9 cellular contexts compared by ENCODE assay signal in the genomic region with DNA sequence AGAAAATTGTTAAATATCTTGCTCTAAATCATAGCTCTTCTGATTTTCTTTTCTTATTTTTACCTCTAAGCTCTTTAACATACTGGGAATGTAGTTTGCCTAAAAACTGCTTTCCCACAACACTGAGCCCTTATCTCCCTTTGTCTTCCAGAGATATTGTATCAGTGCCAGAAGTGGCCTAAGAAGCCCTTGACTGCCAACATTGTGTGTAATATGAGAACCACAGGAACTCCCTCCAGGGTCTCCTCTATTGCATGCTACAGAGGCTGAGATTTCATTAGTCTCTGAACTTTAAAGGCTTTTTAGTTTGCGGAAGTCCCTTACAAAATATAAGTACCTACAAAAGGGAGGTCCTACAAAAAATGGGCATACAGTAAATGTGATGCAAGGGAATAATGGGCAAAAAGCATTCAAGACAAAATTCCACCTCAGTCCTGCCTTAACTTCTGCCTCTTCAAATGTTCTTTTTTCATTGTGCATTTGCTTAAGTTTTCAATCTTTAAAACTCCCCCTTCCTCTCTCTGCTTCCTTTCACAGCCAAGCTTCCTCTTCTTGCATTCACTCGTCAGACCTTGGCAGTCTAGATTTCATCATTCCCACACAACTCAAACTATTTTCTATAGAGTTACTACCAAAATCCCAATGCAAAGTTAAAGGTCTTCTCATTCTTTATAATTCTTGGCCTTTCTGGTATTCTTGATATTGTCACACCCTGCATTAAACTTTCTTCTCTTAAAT.
DNase-seq lines count a peak whose midpoint lies in the region; ATAC-seq, FAIRE-seq and TF ChIP-seq lines count a peak whose summit lies in the region.
"Had no signal": no experiment of that assay in that cellular context is flagged by ENCODE, and none has a peak within 500 bp of the region (broad histone marks: within the 10 kb centered on the region; RNA-seq: fewer than 3 reads in every experiment).

No MANE protein-coding gene starts in this region.

- DNase-seq in H54 (ENCODE audit: insufficient read length, low spot score) (no peak), NCI-H510A (lab: John Stamatoyannopoulos, UW) (peak; percentile 3), endothelial cell of umbilical vein (ENCODE audit: low read depth, low spot score) (peak; percentile 96), retinal pigment epithelial cell (ENCODE audit: low read depth) (peak; percentile 83)
- DNase-seq in activated T-cell treated with anti-CD3 and anti-CD28 coated beads, Interleukin-2, amount 50 U/mL, for 1 hour: no peak
- DNase-seq: naive B cell had no signal

- H4K20me1 ChIP-seq in endothelial cell of umbilical vein (replicated peaks; ENCODE audit: control insufficient read depth, extremely low read depth, insufficient read depth, low read length): no peaks in the 10 kb centered on the region

- TF ChIP-seq POLR2A in H54 (IDR thresholded peaks at IDR 0.05; ENCODE audit: low read depth, low read length) (no peak), endothelial cell of umbilical vein (IDR thresholded peaks at IDR 0.05; ENCODE audit: low read depth, low read length) (peak; percentile 46)

- BruUV-seq in endothelial cell of umbilical vein (replicated peaks; lab: Mats Ljungman, UMichigan): TSS peak; percentile 1

- H3K36me3 ChIP-seq in endothelial cell of umbilical vein (ENCODE audit: control insufficient read depth in 2 of 2, extremely low read depth in 1 of 2, insufficient read depth in 2 of 2, low read length in 2 of 2): peaks cover 0 to 4% of the 10 kb centered on the region in 2 experiments

- TF ChIP-seq CTCF in endothelial cell of umbilical vein (IDR thresholded peaks at IDR 0.05; ENCODE audit: extremely low read depth in 1 of 2, insufficient read depth in 1 of 2, low read depth in 1 of 2, low read length in 2 of 2): no peak
- no peak for TF ChIP-seq CTCF in retinal pigment epithelial cell (conservative IDR thresholded peaks at IDR 0.05; ENCODE audit: low read depth, low read length)

- H3K27ac ChIP-seq in endothelial cell of umbilical vein (ENCODE audit: insufficient read depth, low read depth, low read length): peak overlapping the region; percentile 85

- no peak overlapping the region for H2AFZ ChIP-seq in endothelial cell of umbilical vein (ENCODE audit: low read depth, low read length)

- POLR2A ChIA-PET in endothelial cell of umbilical vein (lab: Charles Lee): interaction anchor here (0.6 to 1.8 kb wide), 2 partner anchors 77 to 234 kb away, joined by 7 read pairs; a partner anchor contains a TSS

- dilution Hi-C loops in endothelial cell of umbilical vein (cut with MboI; ENCODE audit: extremely low pct_ligation_motif_present, low sequenced_read_pairs): no loop called here

- FAIRE-seq in H54 (lab: Jason Lieb, UNC): peak; percentile 11
- peak; percentile 57 for FAIRE-seq in endothelial cell of umbilical vein (lab: Jason Lieb, UNC)

- H3K9me1 ChIP-seq in endothelial cell of umbilical vein (replicated peaks; ENCODE audit: control insufficient read depth, extremely low read depth, insufficient read depth, low read length): no peaks in the 10 kb centered on the region

- ATAC-seq in HG03280 (IDR thresholded peaks at IDR 0.05; ENCODE audit: unreplicated experiment): no peak
- no peak for ATAC-seq in GM21515 (IDR thresholded peaks at IDR 0.05; ENCODE audit: unreplicated experiment)
- ATAC-seq in HG02970 (IDR thresholded peaks at IDR 0.05; ENCODE audit: low FRiP score, unreplicated experiment): no peak

- CTCF ChIA-PET in endothelial cell of umbilical vein (lab: Charles Lee): interaction anchor here (1.0 to 3.5 kb wide), 12 partner anchors 9 to 222 kb away, joined by 3 to 24 read pairs (median 4); no protein-coding TSS in a partner anchor

- H3K27me3 ChIP-seq in endothelial cell of umbilical vein (ENCODE audit: control insufficient read depth in 2 of 2, insufficient read depth in 2 of 2, low read length in 2 of 2): no peaks in the 10 kb centered on the region

- H3K79me2 ChIP-seq in endothelial cell of umbilical vein (ENCODE audit: control insufficient read depth, insufficient read depth, low read length): peaks cover 40% of the 10 kb centered on the region

- H3K4me3 ChIP-seq in endothelial cell of umbilical vein (replicated peaks in 1 of 3; ENCODE audit: insufficient read depth in 1 of 3, low read depth in 1 of 3, low read length in 3 of 3): no peak overlapping the region
- no peak overlapping the region for H3K4me3 ChIP-seq in retinal pigment epithelial cell (ENCODE audit: low read length)

- peak overlapping the region; percentile 69 for H3K4me2 ChIP-seq in endothelial cell of umbilical vein (ENCODE audit: insufficient read depth, low read length)

- H3K9me3 ChIP-seq in endothelial cell of umbilical vein (replicated peaks; ENCODE audit: control insufficient read depth, insufficient read depth, low read length): no peaks in the 10 kb centered on the region

- H3K4me1 ChIP-seq in endothelial cell of umbilical vein (ENCODE audit: control insufficient read depth, extremely low read depth, insufficient read depth, low read length): peaks cover 58% of the 10 kb centered on the region

- intact Hi-C loops in endothelial cell of umbilical vein (cut with micrococcal nuclease): loop anchor here (1.0 kb wide), 1 partner anchor 17 kb away; no protein-coding TSS in a partner anchor

- peak overlapping the region; percentile 59 for H3K9ac ChIP-seq in endothelial cell of umbilical vein (replicated peaks; ENCODE audit: extremely low read depth, insufficient read depth, low read length)

TF ChIP-seq in endothelial cell of umbilical vein, 7 proteins besides CTCF, POLR2A, EP300 and RAD21:
- TF ChIP-seq JUN (IDR thresholded peaks at IDR 0.05; ENCODE audit: borderline replicate concordance, insufficient read depth, insufficient read length, low read depth): no peak
- TF ChIP-seq, protein P1, sequence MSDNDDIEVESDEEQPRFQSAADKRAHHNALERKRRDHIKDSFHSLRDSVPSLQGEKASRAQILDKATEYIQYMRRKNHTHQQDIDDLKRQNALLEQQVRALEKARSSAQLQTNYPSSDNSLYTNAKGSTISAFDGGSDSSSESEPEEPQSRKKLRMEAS (IDR thresholded peaks at IDR 0.05; ENCODE audit: insufficient read depth, insufficient read length): no peak
- TF ChIP-seq GATA2 (IDR thresholded peaks at IDR 0.05; ENCODE audit: insufficient read depth, insufficient read length, low read depth, low read length): peak; percentile 82
- TF ChIP-seq POLR2AphosphoS5 (IDR thresholded peaks at IDR 0.05; ENCODE audit: insufficient read depth, low read depth, low read length): peak; percentile 50

Comparison
In these comparisons a context has a peak if more than half of its experiments do, and no peak if none do; other contexts are left out.
1. DNase-seq: peak in NCI-H510A (single experiment), endothelial cell of umbilical vein (single experiment) and retinal pigment epithelial cell (single experiment); none in H54 (single experiment) and activated T-cell treated with anti-CD3 and anti-CD28 coated beads, Interleukin-2, amount 50 U/mL, for 1 hour (single experiment).